Comparison of ENCODE assay signal across 16 cellular contexts in the genomic region with DNA sequence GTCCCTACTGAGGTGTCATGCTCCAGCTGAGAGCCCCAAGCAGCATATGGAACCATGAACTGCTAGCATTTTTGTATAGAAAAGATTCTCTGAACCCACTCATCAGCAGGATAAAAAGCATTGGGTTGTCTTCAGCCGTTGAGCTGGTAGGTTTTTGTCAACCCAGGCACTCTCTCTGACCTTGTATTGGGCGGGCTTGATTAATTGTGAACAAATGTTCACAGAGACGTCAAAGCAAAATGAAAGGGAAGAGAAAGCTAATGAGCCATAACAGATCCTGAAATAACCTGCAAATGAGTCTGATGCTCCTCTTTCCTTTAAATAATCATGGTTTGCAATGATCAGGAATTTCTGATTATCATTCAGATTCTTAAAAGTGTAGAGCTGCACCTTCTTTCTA.
"Had no signal": no experiment of that assay in that cellular context is flagged by ENCODE, and none has a peak within 500 bp of the region (broad histone marks: within the 10 kb centered on the region; RNA-seq: fewer than 3 reads in every experiment).

No MANE protein-coding gene starts in this region.

- H3K36me3 ChIP-seq: esophagus muscularis mucosa, gastroesophageal sphincter, right atrium auricular region, sigmoid colon, stomach, uterus had no signal

- H3K27ac ChIP-seq: dorsolateral prefrontal cortex, esophagus muscularis mucosa, gastroesophageal sphincter, right atrium auricular region, sigmoid colon, stomach, uterus had no signal

- H3K27me3 ChIP-seq: dorsolateral prefrontal cortex, esophagus muscularis mucosa, gastroesophageal sphincter, right atrium auricular region, sigmoid colon, stomach, uterus had no signal

- DNase-seq: cortex of kidney; dorsolateral prefrontal cortex; effector CD8-positive, alpha-beta T cell; immature natural killer cell; naive thymus-derived CD4-positive, alpha-beta T cell; sigmoid colon; small intestine; stimulated activated CD4-positive, alpha-beta T cell treated with anti-CD3 and anti-CD28 coated beads, Interleukin-12 subunit alpha, Interleukin-12 subunit beta, amount 100 ng/mL, for 4 hours; stimulated activated naive CD4-positive, alpha-beta T cell; stomach; substantia nigra; uterus had no signal

- ATAC-seq: gastroesophageal sphincter; naive thymus-derived CD4-positive, alpha-beta T cell had no signal

- H3K9me3 ChIP-seq: esophagus muscularis mucosa, right atrium auricular region, sigmoid colon, uterus had no signal

- H3K4me3 ChIP-seq: dorsolateral prefrontal cortex, esophagus muscularis mucosa, gastroesophageal sphincter, lung, right atrium auricular region, sigmoid colon, stomach, uterus had no signal

- H3K4me1 ChIP-seq: esophagus muscularis mucosa, gastroesophageal sphincter, stomach, uterus had no signal
